Comparison of ENCODE assay signal across 1 cellular context in the genomic region with DNA sequence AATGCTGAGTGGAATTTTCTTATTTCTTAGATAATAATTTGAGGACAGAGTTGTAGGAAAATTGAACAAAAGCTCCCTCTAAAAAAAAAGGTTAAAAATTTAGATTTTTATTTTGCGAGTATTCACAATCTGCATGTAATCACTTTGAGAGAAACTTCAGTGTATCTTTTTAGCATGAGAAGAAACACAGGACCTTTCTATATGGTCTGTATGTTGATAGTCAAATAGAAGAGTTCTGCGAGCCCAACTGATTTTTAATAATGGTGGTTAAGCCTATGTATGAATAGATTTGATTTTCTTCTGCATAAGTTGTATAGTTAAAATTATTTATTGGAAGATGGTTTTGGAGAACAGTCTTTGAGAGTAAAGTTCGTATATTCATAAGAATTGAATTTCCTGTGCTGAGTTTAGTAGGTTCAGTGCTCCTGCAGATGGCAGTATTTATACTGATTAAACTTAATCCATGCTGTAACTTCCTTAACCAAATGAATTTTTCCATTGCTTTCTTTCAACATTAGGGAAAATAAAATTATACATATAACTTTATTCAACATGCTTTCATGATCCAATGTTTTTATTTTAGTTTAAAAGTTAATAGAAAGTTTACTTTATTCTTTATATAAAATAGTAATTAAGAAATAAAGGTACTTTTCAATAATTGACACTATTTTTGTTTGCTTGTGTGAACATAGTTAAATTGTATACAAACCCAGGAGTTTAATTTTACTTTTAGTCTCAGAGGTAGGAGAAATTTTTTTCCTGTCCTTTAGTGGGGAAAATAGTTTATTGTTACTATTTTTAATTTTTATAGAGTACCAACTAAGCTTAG.
TF ChIP-seq lines count a peak whose summit lies in the region.

No MANE protein-coding gene starts in this region.

TF ChIP-seq in WTC11, 78 proteins besides CTCF, POLR2A, EP300 and RAD21 (continued from another document):
- TF ChIP-seq ZNF425 (CRISPR knock-in tag; conservative IDR thresholded peaks at IDR 0.05) (no peak), ELF4 (CRISPR knock-in tag; IDR thresholded peaks at IDR 0.05; ENCODE audit: low read depth) (no peak), SOX15 (CRISPR knock-in tag; IDR thresholded peaks at IDR 0.05) (no peak), ZNF121 (CRISPR knock-in tag; IDR thresholded peaks at IDR 0.05) (no peak), ZNF219 (CRISPR knock-in tag; IDR thresholded peaks at IDR 0.05; ENCODE audit: borderline replicate concordance) (no peak), TCF7 (CRISPR knock-in tag; IDR thresholded peaks at IDR 0.05; ENCODE audit: low read depth) (no peak)
- TF ChIP-seq, protein P1, sequence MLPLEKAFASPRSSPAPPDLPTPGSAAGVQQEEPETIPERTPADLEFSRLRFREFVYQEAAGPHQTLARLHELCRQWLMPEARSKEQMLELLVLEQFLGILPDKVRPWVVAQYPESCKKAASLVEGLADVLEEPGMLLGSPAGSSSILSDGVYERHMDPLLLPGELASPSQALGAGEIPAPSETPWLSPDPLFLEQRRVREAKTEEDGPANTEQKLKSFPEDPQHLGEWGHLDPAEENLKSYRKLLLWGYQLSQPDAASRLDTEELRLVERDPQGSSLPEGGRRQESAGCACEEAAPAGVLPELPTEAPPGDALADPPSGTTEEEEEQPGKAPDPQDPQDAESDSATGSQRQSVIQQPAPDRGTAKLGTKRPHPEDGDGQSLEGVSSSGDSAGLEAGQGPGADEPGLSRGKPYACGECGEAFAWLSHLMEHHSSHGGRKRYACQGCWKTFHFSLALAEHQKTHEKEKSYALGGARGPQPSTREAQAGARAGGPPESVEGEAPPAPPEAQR (CRISPR knock-in tag; IDR thresholded peaks at IDR 0.05): no peak
- TF ChIP-seq, protein P2, sequence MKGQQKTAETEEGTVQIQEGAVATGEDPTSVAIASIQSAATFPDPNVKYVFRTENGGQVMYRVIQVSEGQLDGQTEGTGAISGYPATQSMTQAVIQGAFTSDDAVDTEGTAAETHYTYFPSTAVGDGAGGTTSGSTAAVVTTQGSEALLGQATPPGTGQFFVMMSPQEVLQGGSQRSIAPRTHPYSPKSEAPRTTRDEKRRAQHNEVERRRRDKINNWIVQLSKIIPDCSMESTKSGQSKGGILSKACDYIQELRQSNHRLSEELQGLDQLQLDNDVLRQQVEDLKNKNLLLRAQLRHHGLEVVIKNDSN (CRISPR knock-in tag; IDR thresholded peaks at IDR 0.05): no peak
